In the genomic region with DNA sequence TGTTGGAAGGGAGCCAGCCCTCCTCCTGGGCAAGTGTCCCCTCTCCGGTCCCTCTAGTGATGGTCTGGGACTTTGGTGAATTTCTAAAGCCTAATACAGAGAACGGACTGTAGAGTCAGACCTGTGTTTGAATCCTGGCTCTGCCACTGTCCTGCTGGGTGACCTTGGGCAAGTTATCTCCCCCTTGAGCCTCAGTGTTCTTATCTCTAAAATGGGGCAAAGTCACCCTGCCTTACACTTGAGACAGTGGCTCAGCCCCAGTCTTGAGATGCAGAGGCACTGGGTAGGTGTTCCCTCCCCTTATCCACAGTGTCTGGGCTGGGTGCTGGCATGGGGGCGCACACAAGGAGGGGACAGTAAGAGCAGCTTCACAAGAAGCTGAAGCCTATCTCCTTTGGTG, we compare ENCODE assay signal across 1 cellular context.
TF ChIP-seq lines count a peak whose summit lies in the region.

No MANE protein-coding gene starts in this region.

TF ChIP-seq in HepG2, 621 proteins besides CTCF, POLR2A, EP300 and RAD21:
- TF ChIP-seq ZNF629 (CRISPR knock-in tag; conservative IDR thresholded peaks at IDR 0.05) (peak; percentile 79), KDM6A (CRISPR knock-in tag; IDR thresholded peaks at IDR 0.05; ENCODE audit: low read depth) (no peak), PHF21A (CRISPR knock-in tag; IDR thresholded peaks at IDR 0.05) (no peak), ZNF75D (CRISPR knock-in tag; IDR thresholded peaks at IDR 0.05; ENCODE audit: borderline replicate concordance) (no peak), NCOR1 (IDR thresholded peaks at IDR 0.05; ENCODE audit: borderline replicate concordance, low read length) (no peak)
- TF ChIP-seq, protein P1, sequence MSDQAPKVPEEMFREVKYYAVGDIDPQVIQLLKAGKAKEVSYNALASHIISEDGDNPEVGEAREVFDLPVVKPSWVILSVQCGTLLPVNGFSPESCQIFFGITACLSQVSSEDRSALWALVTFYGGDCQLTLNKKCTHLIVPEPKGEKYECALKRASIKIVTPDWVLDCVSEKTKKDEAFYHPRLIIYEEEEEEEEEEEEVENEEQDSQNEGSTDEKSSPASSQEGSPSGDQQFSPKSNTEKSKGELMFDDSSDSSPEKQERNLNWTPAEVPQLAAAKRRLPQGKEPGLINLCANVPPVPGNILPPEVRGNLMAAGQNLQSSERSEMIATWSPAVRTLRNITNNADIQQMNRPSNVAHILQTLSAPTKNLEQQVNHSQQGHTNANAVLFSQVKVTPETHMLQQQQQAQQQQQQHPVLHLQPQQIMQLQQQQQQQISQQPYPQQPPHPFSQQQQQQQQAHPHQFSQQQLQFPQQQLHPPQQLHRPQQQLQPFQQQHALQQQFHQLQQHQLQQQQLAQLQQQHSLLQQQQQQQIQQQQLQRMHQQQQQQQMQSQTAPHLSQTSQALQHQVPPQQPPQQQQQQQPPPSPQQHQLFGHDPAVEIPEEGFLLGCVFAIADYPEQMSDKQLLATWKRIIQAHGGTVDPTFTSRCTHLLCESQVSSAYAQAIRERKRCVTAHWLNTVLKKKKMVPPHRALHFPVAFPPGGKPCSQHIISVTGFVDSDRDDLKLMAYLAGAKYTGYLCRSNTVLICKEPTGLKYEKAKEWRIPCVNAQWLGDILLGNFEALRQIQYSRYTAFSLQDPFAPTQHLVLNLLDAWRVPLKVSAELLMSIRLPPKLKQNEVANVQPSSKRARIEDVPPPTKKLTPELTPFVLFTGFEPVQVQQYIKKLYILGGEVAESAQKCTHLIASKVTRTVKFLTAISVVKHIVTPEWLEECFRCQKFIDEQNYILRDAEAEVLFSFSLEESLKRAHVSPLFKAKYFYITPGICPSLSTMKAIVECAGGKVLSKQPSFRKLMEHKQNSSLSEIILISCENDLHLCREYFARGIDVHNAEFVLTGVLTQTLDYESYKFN (CRISPR knock-in tag; conservative IDR thresholded peaks at IDR 0.05) = no peak
- TF ChIP-seq, protein P2, sequence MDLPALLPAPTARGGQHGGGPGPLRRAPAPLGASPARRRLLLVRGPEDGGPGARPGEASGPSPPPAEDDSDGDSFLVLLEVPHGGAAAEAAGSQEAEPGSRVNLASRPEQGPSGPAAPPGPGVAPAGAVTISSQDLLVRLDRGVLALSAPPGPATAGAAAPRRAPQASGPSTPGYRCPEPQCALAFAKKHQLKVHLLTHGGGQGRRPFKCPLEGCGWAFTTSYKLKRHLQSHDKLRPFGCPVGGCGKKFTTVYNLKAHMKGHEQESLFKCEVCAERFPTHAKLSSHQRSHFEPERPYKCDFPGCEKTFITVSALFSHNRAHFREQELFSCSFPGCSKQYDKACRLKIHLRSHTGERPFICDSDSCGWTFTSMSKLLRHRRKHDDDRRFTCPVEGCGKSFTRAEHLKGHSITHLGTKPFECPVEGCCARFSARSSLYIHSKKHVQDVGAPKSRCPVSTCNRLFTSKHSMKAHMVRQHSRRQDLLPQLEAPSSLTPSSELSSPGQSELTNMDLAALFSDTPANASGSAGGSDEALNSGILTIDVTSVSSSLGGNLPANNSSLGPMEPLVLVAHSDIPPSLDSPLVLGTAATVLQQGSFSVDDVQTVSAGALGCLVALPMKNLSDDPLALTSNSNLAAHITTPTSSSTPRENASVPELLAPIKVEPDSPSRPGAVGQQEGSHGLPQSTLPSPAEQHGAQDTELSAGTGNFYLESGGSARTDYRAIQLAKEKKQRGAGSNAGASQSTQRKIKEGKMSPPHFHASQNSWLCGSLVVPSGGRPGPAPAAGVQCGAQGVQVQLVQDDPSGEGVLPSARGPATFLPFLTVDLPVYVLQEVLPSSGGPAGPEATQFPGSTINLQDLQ (CRISPR knock-in tag; IDR thresholded peaks at IDR 0.05) = no peak
